ENCODE assay signal across 25 cellular contexts in the genomic region with DNA sequence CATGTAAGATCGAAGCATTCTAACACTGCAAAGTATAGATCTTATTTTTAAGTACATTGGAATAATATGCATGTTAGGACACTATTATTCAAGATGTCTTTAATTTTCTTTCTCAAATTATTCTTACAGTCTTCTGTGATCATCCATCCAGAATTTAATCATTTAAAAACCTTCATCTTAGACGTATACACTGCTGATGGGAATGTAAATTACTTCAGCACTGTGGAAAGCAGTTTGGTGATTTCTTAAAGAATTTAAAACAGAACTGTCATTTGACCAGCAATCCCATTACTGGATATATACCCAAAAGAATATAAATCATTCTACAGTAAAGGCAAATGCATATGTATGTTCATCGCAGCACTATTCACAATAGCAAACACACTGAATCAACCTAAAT.
"Had no signal": no experiment of that assay in that cellular context is flagged by ENCODE, and none has a peak within 500 bp of the region (broad histone marks: within the 10 kb centered on the region; RNA-seq: fewer than 3 reads in every experiment).

No MANE protein-coding gene starts in this region.

- H3K27me3 ChIP-seq: breast epithelium, SJCRH30 had no signal

- H3K27me3 Mint-ChIP-seq: activated CD4-positive, alpha-beta T cell treated with anti-CD3 and anti-CD28 coated beads, Interleukin-2, amount 10 ng/mL, durations not matched to agents 7 days and 5 days had no signal

- H3K4me3 Mint-ChIP-seq: activated CD4-positive, alpha-beta memory T cell treated with anti-CD3 and anti-CD28 coated beads for 36 hours; activated CD4-positive, alpha-beta T cell treated with anti-CD3 and anti-CD28 coated beads, Interleukin-2, amount 10 ng/mL, durations not matched to agents 7 days and 5 days; activated naive CD4-positive, alpha-beta T cell treated with anti-CD3 and anti-CD28 coated beads, Interleukin-2, amount 10 ng/mL, durations not matched to agents 7 days and 5 days; activated naive CD8-positive, alpha-beta T cell treated with anti-CD3 and anti-CD28 coated beads for 36 hours; activated T-cell treated with anti-CD3 and anti-CD28 coated beads, Interleukin-2, amount 50 U/mL, for 4 hours; activated T-helper 1 cell treated with anti-CD3 and anti-CD28 coated beads, Interleukin-12 subunit alpha, Interleukin-12 subunit beta, Interleukin-2, Interleukin-4 antibody, amounts not matched to agents 30 ng/mL and 10 ng/mL and 1 ng/mL, durations not matched to agents 14 hours and 24 hours and 36 hours; T-helper 2 cell treated with Interferon-gamma antibody and Interleukin-4, amounts not matched to agents 5 μg/mL and 100 μg/mL, for 36 hours had no signal

- H3K27ac Mint-ChIP-seq: activated CD4-positive, alpha-beta memory T cell treated with anti-CD3 and anti-CD28 coated beads for 36 hours; activated CD4-positive, alpha-beta T cell treated with anti-CD3 and anti-CD28 coated beads, Interleukin-2, amount 10 ng/mL, durations not matched to agents 7 days and 5 days; activated naive CD4-positive, alpha-beta T cell treated with anti-CD3 and anti-CD28 coated beads, Interleukin-2, amount 10 ng/mL, durations not matched to agents 7 days and 5 days; activated naive CD8-positive, alpha-beta T cell treated with anti-CD3 and anti-CD28 coated beads for 36 hours; activated T-helper 1 cell treated with anti-CD3 and anti-CD28 coated beads, Interleukin-12 subunit alpha, Interleukin-12 subunit beta, Interleukin-2, Interleukin-4 antibody, amounts not matched to agents 30 ng/mL and 10 ng/mL and 1 ng/mL, durations not matched to agents 14 hours and 24 hours and 36 hours; T-helper 2 cell treated with Interferon-gamma antibody and Interleukin-4, amounts not matched to agents 5 μg/mL and 100 μg/mL, for 36 hours had no signal

- H3K36me3 ChIP-seq: breast epithelium had no signal

- H3K27ac ChIP-seq: breast epithelium, SJCRH30, SK-N-MC had no signal

- DNase-seq: activated CD4-positive, alpha-beta memory T cell treated with anti-CD3 and anti-CD28 coated beads for 36 hours; activated CD4-positive, alpha-beta T cell treated with anti-CD3 and anti-CD28 coated beads, Interleukin-2, amount 10 ng/mL, durations not matched to agents 7 days and 5 days; activated CD8-positive, alpha-beta memory T cell treated with anti-CD3 and anti-CD28 coated beads, Interleukin-2, amount 50 U/mL, for 4 hours; activated gamma-delta T cell treated with Interleukin-2 at 50 U/mL for 16 hours; activated naive CD4-positive, alpha-beta T cell treated with anti-CD3 and anti-CD28 coated beads, Interleukin-2, amount 10 ng/mL, durations not matched to agents 7 days and 5 days; activated naive CD8-positive, alpha-beta T cell treated with anti-CD3 and anti-CD28 coated beads for 36 hours; activated T-cell treated with anti-CD3 and anti-CD28 coated beads for 4 hours; activated T-cell treated with anti-CD3 and anti-CD28 coated beads, Interleukin-2, amount 50 U/mL, for 4 hours; amniotic stem cell; aorta; Karpas-422; NCI-H1105; NCI-H1417 treated with DMSO at 0.1 percent for 48 hours; NCI-H1694; NCI-H2029; NCI-H345; NCI-H524 treated with DMSO at 0.1 percent for 48 hours; SHP77; SJCRH30 had no signal

- FAIRE-seq: TTC549 had no signal

- H3K4me3 ChIP-seq: breast epithelium, SJCRH30, SK-N-MC had no signal

- H3K9me3 Mint-ChIP-seq: activated CD4-positive, alpha-beta memory T cell treated with anti-CD3 and anti-CD28 coated beads for 36 hours; activated CD4-positive, alpha-beta T cell treated with anti-CD3 and anti-CD28 coated beads, Interleukin-2, amount 10 ng/mL, durations not matched to agents 7 days and 5 days; activated naive CD4-positive, alpha-beta T cell treated with anti-CD3 and anti-CD28 coated beads, Interleukin-2, amount 10 ng/mL, durations not matched to agents 7 days and 5 days; activated naive CD8-positive, alpha-beta T cell treated with anti-CD3 and anti-CD28 coated beads for 36 hours; activated T-cell treated with anti-CD3 and anti-CD28 coated beads, Interleukin-2, amount 50 U/mL, for 4 hours; activated T-helper 1 cell treated with anti-CD3 and anti-CD28 coated beads, Interleukin-12 subunit alpha, Interleukin-12 subunit beta, Interleukin-2, Interleukin-4 antibody, amounts not matched to agents 30 ng/mL and 10 ng/mL and 1 ng/mL, durations not matched to agents 14 hours and 24 hours and 36 hours; T-helper 2 cell treated with Interferon-gamma antibody and Interleukin-4, amounts not matched to agents 5 μg/mL and 100 μg/mL, for 36 hours had no signal

- ATAC-seq: activated T-cell treated with anti-CD3 and anti-CD28 coated beads, Interleukin-2, amount 50 U/mL, for 4 hours; Panc1 had no signal

- H3K4me1 ChIP-seq: SJCRH30 had no signal

- H3K9me3 ChIP-seq: breast epithelium, SJCRH30 had no signal
